ENCODE assay signal across 19 cellular contexts in genomic region chr2:189566046-189566445, GRCh38. TPM values are rescaled to one million over a fixed set of nuclear protein-coding genes. Genes with fewer than 3 reads are reported as not detected.
DNase-seq lines count a peak whose midpoint lies in the region; ATAC-seq and TF ChIP-seq lines count a peak whose summit lies in the region.
"Had no signal": no experiment of that assay in that cellular context is flagged by ENCODE, and none has a peak within 500 bp of the region (broad histone marks: within the 10 kb centered on the region; RNA-seq: fewer than 3 reads in every experiment).

No MANE protein-coding gene starts in this region.

- H3K36me3 ChIP-seq in naive thymus-derived CD4-positive, alpha-beta T cell (ENCODE audit: control insufficient read depth in 2 of 3, insufficient read depth in 3 of 3, low read length in 3 of 3) = peaks cover 0 to 20% (median 0%) of the 10 kb centered on the region in 3 experiments
- H3K36me3 ChIP-seq in upper lobe of right lung = peaks cover 81% of the 10 kb centered on the region
- no peaks in the 10 kb centered on the region for H3K36me3 ChIP-seq in H7 (replicated peaks; ENCODE audit: control insufficient read depth, insufficient read depth, low read length)

- H3K27me3 Mint-ChIP-seq in activated T-cell treated with anti-CD3 and anti-CD28 coated beads, Interleukin-2, amount 50 U/mL, for 72 hours (ENCODE audit: low read depth) = no peaks in the 10 kb centered on the region
- no peaks in the 10 kb centered on the region for H3K27me3 Mint-ChIP-seq in activated T-cell treated with anti-CD3 and anti-CD28 coated beads, Interleukin-2, amount 50 U/mL, for 4 hours (ENCODE audit: low read depth)
- H3K27me3 Mint-ChIP-seq in naive thymus-derived CD4-positive, alpha-beta T cell = no peaks in the 10 kb centered on the region

- ATAC-seq in activated T-cell treated with anti-CD3 and anti-CD28 coated beads, Interleukin-2, amount 50 U/mL, for 72 hours (replicated peaks in 1 of 2) = no peak
- ATAC-seq in activated T-cell treated with anti-CD3 and anti-CD28 coated beads, Interleukin-2, amount 50 U/mL, for 4 hours = no peak
- ATAC-seq in naive thymus-derived CD4-positive, alpha-beta T cell = no peak
- no peak for ATAC-seq in upper lobe of right lung

- H3K4me3 Mint-ChIP-seq in activated T-cell treated with anti-CD3 and anti-CD28 coated beads, Interleukin-2, amount 50 U/mL, for 72 hours = no peak overlapping the region
- no peak overlapping the region for H3K4me3 Mint-ChIP-seq in activated T-cell treated with anti-CD3 and anti-CD28 coated beads, Interleukin-2, amount 50 U/mL, for 4 hours
- H3K4me3 Mint-ChIP-seq in naive thymus-derived CD4-positive, alpha-beta T cell = peak overlapping the region in 1 of 10 donors; percentile 25
- H3K4me3 Mint-ChIP-seq: activated B cell treated with CpG ODN at 0.5 μM for 24 hours had no signal

- POLR2A ChIA-PET in naive thymus-derived CD4-positive, alpha-beta T cell (lab: Charles Lee) = interaction anchor here (0.8 to 3.1 kb wide), 3 partner anchors 11 to 15 kb away, joined by 3 to 12 read pairs (median 6); partner anchors contain the start of gene SLC40A1

- H3K27ac Mint-ChIP-seq in activated T-cell treated with anti-CD3 and anti-CD28 coated beads, Interleukin-2, amount 50 U/mL, for 72 hours = peak overlapping the region; percentile 74
- H3K27ac Mint-ChIP-seq in naive thymus-derived CD4-positive, alpha-beta T cell = peak overlapping the region in 6 of 9 donors; percentile 4 to 66 (median 26)
- H3K27ac Mint-ChIP-seq: activated B cell treated with CpG ODN at 0.5 μM for 24 hours had no signal

- no peak overlapping the region for H3K27ac ChIP-seq in naive thymus-derived CD4-positive, alpha-beta T cell (ENCODE audit: low read depth, low read length)
- peak overlapping the region; percentile 20 for H3K27ac ChIP-seq in upper lobe of right lung
- H3K27ac ChIP-seq: 22Rv1, epithelial cell of prostate had no signal

- H3K9me3 ChIP-seq in naive thymus-derived CD4-positive, alpha-beta T cell (ENCODE audit: control insufficient read depth in 2 of 3, low read length in 3 of 3) = no peaks in the 10 kb centered on the region
- H3K9me3 ChIP-seq in upper lobe of right lung = no peaks in the 10 kb centered on the region
- H3K9me3 ChIP-seq: transverse colon had no signal

- peaks cover 2 to 16% of the 10 kb centered on the region in 2 donors for H3K36me3 Mint-ChIP-seq in activated T-cell treated with anti-CD3 and anti-CD28 coated beads, Interleukin-2, amount 50 U/mL, for 72 hours (ENCODE audit: insufficient read depth in 2 of 2)
- H3K36me3 Mint-ChIP-seq in activated T-cell treated with anti-CD3 and anti-CD28 coated beads, Interleukin-2, amount 50 U/mL, for 4 hours (ENCODE audit: insufficient read depth) = peaks cover 31% of the 10 kb centered on the region
- peaks cover 6 to 50% (median 41%) of the 10 kb centered on the region in 5 donors for H3K36me3 Mint-ChIP-seq in naive thymus-derived CD4-positive, alpha-beta T cell

- TF ChIP-seq CTCF in fibroblast of mammary gland (conservative IDR thresholded peaks at IDR 0.05; ENCODE audit: control insufficient read depth, insufficient read depth, low read depth, low read length) (no peak), upper lobe of right lung (IDR thresholded peaks at IDR 0.05) (no peak)

- H3K4me1 Mint-ChIP-seq in activated T-cell treated with anti-CD3 and anti-CD28 coated beads, Interleukin-2, amount 50 U/mL, for 72 hours (ENCODE audit: low read depth) = peaks cover 21% of the 10 kb centered on the region
- H3K4me1 Mint-ChIP-seq in activated T-cell treated with anti-CD3 and anti-CD28 coated beads, Interleukin-2, amount 50 U/mL, for 4 hours (ENCODE audit: low read depth) = peaks cover 38% of the 10 kb centered on the region
- peaks cover 14 to 55% (median 44%) of the 10 kb centered on the region in 7 donors for H3K4me1 Mint-ChIP-seq in naive thymus-derived CD4-positive, alpha-beta T cell

- H3K4me3 ChIP-seq in fibroblast of mammary gland (ENCODE audit: control insufficient read depth, low read depth, low read length) = no peak overlapping the region
- no peak overlapping the region for H3K4me3 ChIP-seq in naive thymus-derived CD4-positive, alpha-beta T cell (ENCODE audit: low read length)
- H3K4me3 ChIP-seq in upper lobe of right lung = no peak overlapping the region
- no peak overlapping the region for H3K4me3 ChIP-seq in H7 (ENCODE audit: insufficient read depth, low read depth, low read length)
- H3K4me3 ChIP-seq: lung, transverse colon had no signal

- DNase-seq in activated T-cell treated with anti-CD3 and anti-CD28 coated beads, Interleukin-2, amount 50 U/mL, for 72 hours = no peak
- DNase-seq in activated T-cell treated with anti-CD3 and anti-CD28 coated beads, Interleukin-2, amount 50 U/mL, for 4 hours = no peak
- DNase-seq in fibroblast of mammary gland (ENCODE audit: low read depth) = peak; percentile 65
- DNase-seq in naive thymus-derived CD4-positive, alpha-beta T cell = no peak
- no peak for DNase-seq in upper lobe of right lung
- DNase-seq in H7 = no peak
- no peak for DNase-seq in glomerular visceral epithelial cell (ENCODE audit: extremely low spot score)
- no peak for DNase-seq in superior temporal gyrus (ENCODE audit: extremely low spot score)
- DNase-seq: activated B cell treated with CpG ODN at 0.5 μM for 24 hours; activated naive CD4-positive, alpha-beta T cell; CD4-positive, CD25-positive, alpha-beta regulatory T cell; central memory CD4-positive, alpha-beta T cell; NCI-H2081; NCI-H774; T-helper 1 cell; transverse colon had no signal

- CTCF ChIA-PET in naive thymus-derived CD4-positive, alpha-beta T cell (lab: Charles Lee) = no interaction called here

- no peaks in the 10 kb centered on the region for H3K27me3 ChIP-seq in naive thymus-derived CD4-positive, alpha-beta T cell (ENCODE audit: control insufficient read depth in 2 of 2, insufficient read depth in 2 of 2, low read length in 2 of 2)
- H3K27me3 ChIP-seq in upper lobe of right lung = no peaks in the 10 kb centered on the region
- no peaks in the 10 kb centered on the region for H3K27me3 ChIP-seq in H7 (ENCODE audit: control insufficient read depth, insufficient read depth, low read length)
- H3K27me3 ChIP-seq: transverse colon had no signal

- H3K9me3 Mint-ChIP-seq in activated T-cell treated with anti-CD3 and anti-CD28 coated beads, Interleukin-2, amount 50 U/mL, for 72 hours = peaks cover 0 to 3% of the 10 kb centered on the region in 2 donors
- no peaks in the 10 kb centered on the region for H3K9me3 Mint-ChIP-seq in activated T-cell treated with anti-CD3 and anti-CD28 coated beads, Interleukin-2, amount 50 U/mL, for 4 hours
- peaks cover 0 to 3% (median 0%) of the 10 kb centered on the region in 11 donors for H3K9me3 Mint-ChIP-seq in naive thymus-derived CD4-positive, alpha-beta T cell
- H3K9me3 Mint-ChIP-seq: activated B cell treated with CpG ODN at 0.5 μM for 24 hours had no signal

- peaks cover 0 to 13% of the 10 kb centered on the region in 2 donors for H3K4me1 ChIP-seq in naive thymus-derived CD4-positive, alpha-beta T cell (ENCODE audit: control insufficient read depth in 2 of 2, insufficient read depth in 2 of 2, low read length in 2 of 2)
- peaks cover 40% of the 10 kb centered on the region for H3K4me1 ChIP-seq in upper lobe of right lung

- intact Hi-C loops in naive thymus-derived CD4-positive, alpha-beta T cell (cut with micrococcal nuclease) = loop anchor here in 1 of 2 donors (2.0 kb wide), 1 partner anchor 15 kb away; the partner anchor contains the start of gene SLC40A1
- intact Hi-C loops in upper lobe of right lung (cut with DNase I) = loop anchor here (10.0 kb wide), 1 partner anchor 101 kb away; no protein-coding TSS in a partner anchor

RNA-seq across cellular contexts. Expression of gene SLC40A1, which starts 14.5 kb away (rescaled TPM):
- total RNA-seq in activated T-cell treated with anti-CD3 and anti-CD28 coated beads, Interleukin-2, amount 50 U/mL, for 72 hours = 1 to 10 TPM; 4.5 to 5.0 TPM
- total RNA-seq in activated T-cell treated with anti-CD3 and anti-CD28 coated beads, Interleukin-2, amount 50 U/mL, for 4 hours = 1 to 10 TPM; 2.1 to 4.6 (median 2.4) TPM
- 10 to 100 TPM in 4 of 5 experiments, 1 to 10 TPM in 1; 4.2 to 38.0 (median 24.4) TPM for total RNA-seq in naive thymus-derived CD4-positive, alpha-beta T cell
- polyA plus RNA-seq in naive thymus-derived CD4-positive, alpha-beta T cell = 100 to 1,000 TPM; 101 to 117 TPM
- 169 TPM for total RNA-seq in upper lobe of right lung
- total RNA-seq in H7 (2014; rRNA removed; shearing (Covaris generic)) = 0.55 and 1.9 TPM in 2 replicates
